8 cellular contexts compared by ENCODE assay signal in genomic region chr7:100673302-100673941, GRCh38. TPM values are rescaled to one million over a fixed set of nuclear protein-coding genes. Genes with fewer than 3 reads are reported as not detected.
DNase-seq lines count a peak whose midpoint lies in the region; ATAC-seq and TF ChIP-seq lines count a peak whose summit lies in the region.

GNB2 (plus strand) TSS chr7:100673740; CDS start chr7:100676266, 2,526 bp downstream.

- peak within 1 kb of the TSS; percentile 96 for H3K27ac ChIP-seq in adipose tissue (ENCODE audit: low read depth, low read length)

- POLR2A ChIA-PET in T-cell (lab: Charles Lee), result no interaction called here

- H3K27ac Mint-ChIP-seq in T-cell (peak within 1 kb of the TSS; percentile 94 to 98), type B pancreatic cell (peak within 1 kb of the TSS; percentile 94)

- H3K36me3 Mint-ChIP-seq in T-cell (peaks cover 11% of the 10 kb centered on the region), type B pancreatic cell (no peaks in the 10 kb centered on the region)

- no peak for TF ChIP-seq CTCF in GM12875 (IDR thresholded peaks at IDR 0.05; ENCODE audit: borderline replicate concordance, insufficient read depth, low read depth, low read length)
- TF ChIP-seq CTCF in type B pancreatic cell (conservative IDR thresholded peaks at IDR 0.05), result no peak

- H3K9me3 Mint-ChIP-seq in T-cell (no peaks in the 10 kb centered on the region), type B pancreatic cell (no peaks in the 10 kb centered on the region)

- intact Hi-C loops in cardiac septum (cut with DNase I), result loop anchor here (2.0 to 5.0 kb wide), 3 partner anchors 34 to 86 kb away; partner anchors contain the start of genes FBXO24, LRCH4, MOSPD3 and POP7

- H3K27me3 Mint-ChIP-seq in T-cell (peaks cover 0 to 2% of the 10 kb centered on the region in 2 donors), type B pancreatic cell (peaks cover 9% of the 10 kb centered on the region)

- peak within 1 kb of the TSS; percentile 94 for H3K4me3 ChIP-seq in GM12875 (ENCODE audit: low read depth, low read length)

- CTCF ChIA-PET in T-cell (lab: Charles Lee), result interaction anchor here in 1 of 2 donors (0.6 to 1.0 kb wide), 5 partner anchors 16 to 61 kb away, joined by 3 to 6 read pairs (median 5); partner anchors contain the start of genes MOSPD3 and POP7

- peaks cover 9 to 24% (median 16%) of the 10 kb centered on the region in 3 donors for H3K4me1 Mint-ChIP-seq in T-cell
- H3K4me1 Mint-ChIP-seq in type B pancreatic cell (ENCODE audit: unreplicated experiment), result peaks cover 6% of the 10 kb centered on the region

- 0% methylated on average over 42 to 65 of the region's 65 CpGs for WGBS in adipose tissue, 3 donors

- ATAC-seq in HG02840 (IDR thresholded peaks at IDR 0.05; ENCODE audit: low FRiP score, unreplicated experiment), result peak; percentile 66
- ATAC-seq in T-cell (replicated peaks in 1 of 4), result peak; percentile 53 to 62 (median 58)

- peak within 1 kb of the TSS; percentile 95 to 96 (median 96) for H3K4me3 Mint-ChIP-seq in T-cell
- H3K4me3 Mint-ChIP-seq in type B pancreatic cell, result peak within 1 kb of the TSS; percentile 95

- peak; percentile 77 for DNase-seq in NCI-H1436 treated with DMSO at 0.1 percent for 48 hours (lab: John Stamatoyannopoulos, UW)
- DNase-seq in T-cell, result peak; percentile 84 to 99 (median 92)
- DNase-seq in cardiac septum (ENCODE audit: low spot score), result peak; percentile 100
- peak; percentile 99 for DNase-seq in pons (ENCODE audit: low spot score)
- peak; percentile 100 for DNase-seq in type B pancreatic cell (ENCODE audit: extremely low spot score, unreplicated experiment)

RNA-seq across cellular contexts. Expression of gene GNB2, which starts in this region (rescaled TPM):
- total RNA-seq in T-cell (100 to 1,000 TPM; 101 to 175 (median 153) TPM), cardiac septum (123 TPM), type B pancreatic cell (ENCODE audit: low replicate concordance) (179 and 203 TPM in 2 replicates)
- 100 to 1,000 TPM; 156 to 286 (median 227) TPM for polyA plus RNA-seq in adipose tissue

Comparison
In these comparisons a context has a peak if more than half of its experiments do, and no peak if none do; other contexts are left out.
1. Peak in every context shown above with its lines: DNase-seq, ATAC-seq, H3K4me3 ChIP-seq and H3K27ac ChIP-seq.